In the genomic region with DNA sequence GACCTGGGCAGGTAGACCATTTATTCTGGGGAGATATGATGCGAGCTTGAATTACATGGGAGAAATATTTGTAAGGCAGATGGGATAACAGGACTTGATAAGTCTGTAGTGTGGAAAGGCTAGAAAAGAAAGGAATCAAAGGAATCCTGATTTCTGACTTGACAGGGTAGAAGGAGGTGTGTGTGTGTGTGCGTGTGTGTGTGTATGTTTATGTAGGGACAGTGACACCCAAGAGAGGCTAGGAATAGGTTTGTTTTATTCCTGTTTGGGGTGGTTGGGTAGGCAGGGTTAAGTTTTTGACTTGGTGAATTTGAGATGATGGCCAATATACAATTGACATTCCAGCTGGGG, we compare ENCODE assay signal across 8 cellular contexts. TPM values are rescaled to one million over a fixed set of nuclear protein-coding genes. Genes with fewer than 3 reads are reported as not detected.
DNase-seq lines count a peak whose midpoint lies in the region; ATAC-seq and TF ChIP-seq lines count a peak whose summit lies in the region.

No MANE protein-coding gene starts in this region.

- no peak overlapping the region for H3K27ac ChIP-seq in DOHH2 (ENCODE audit: low read depth, low read length)
- peak overlapping the region; percentile 70 to 98 for H3K27ac ChIP-seq in coronary artery
- H3K27ac ChIP-seq in neuronal stem cell (replicated peaks; ENCODE audit: low read length): no peak overlapping the region

- no peak overlapping the region for H2BK15ac ChIP-seq in neuronal stem cell (ENCODE audit: low read length)

- H3K9me2 ChIP-seq in DOHH2 (replicated peaks; ENCODE audit: control insufficient read depth, low read length): no peaks in the 10 kb centered on the region

- H3K4me3 ChIP-seq in DOHH2 (ENCODE audit: low read length) (peak overlapping the region; percentile 81), coronary artery (peak overlapping the region; percentile 99), neuronal stem cell (ENCODE audit: low read length in 2 of 2) (peak overlapping the region in 1 of 2 donors; percentile 47)

- peak; percentile 5 for ATAC-seq in HG03039 (IDR thresholded peaks at IDR 0.05; ENCODE audit: unreplicated experiment)

- H3K36me3 ChIP-seq in DOHH2 (ENCODE audit: control insufficient read depth, low read length) (no peaks in the 10 kb centered on the region), neuronal stem cell (replicated peaks in 1 of 2; ENCODE audit: control insufficient read depth in 2 of 2, insufficient read depth in 2 of 2, low read length in 2 of 2) (no peaks in the 10 kb centered on the region)

- H3K4me2 ChIP-seq in DOHH2 (ENCODE audit: low read length) (peak overlapping the region; percentile 85), neuronal stem cell (ENCODE audit: insufficient read depth, low read length, poor library complexity, severe bottlenecking) (no peak overlapping the region)

- TF ChIP-seq CTCF in DOHH2 (IDR thresholded peaks at IDR 0.05; ENCODE audit: low read depth, low read length, poor library complexity, severe bottlenecking) (no peak), coronary artery (IDR thresholded peaks at IDR 0.05) (no peak)

- no peak overlapping the region for H3K18ac ChIP-seq in neuronal stem cell (ENCODE audit: low read length)

- no peaks in the 10 kb centered on the region for H3K79me1 ChIP-seq in neuronal stem cell (ENCODE audit: low read depth, low read length)

- H3K14ac ChIP-seq in neuronal stem cell (ENCODE audit: low read length): no peak overlapping the region

- no peak overlapping the region for H2BK12ac ChIP-seq in neuronal stem cell (ENCODE audit: low read length)

- no peak overlapping the region for H4K91ac ChIP-seq in neuronal stem cell (ENCODE audit: low read depth, low read length, poor library complexity)

- H3K4me1 ChIP-seq in DOHH2 (ENCODE audit: control insufficient read depth, low read length) (peaks cover 24% of the 10 kb centered on the region), neuronal stem cell (ENCODE audit: control insufficient read depth in 2 of 2, insufficient read depth in 1 of 2, low read depth in 1 of 2, low read length in 2 of 2) (peaks cover 0 to 6% of the 10 kb centered on the region in 2 donors)

- no peaks in the 10 kb centered on the region for H4K20me1 ChIP-seq in DOHH2 (ENCODE audit: control insufficient read depth, insufficient read depth, low read depth, low read length)

- H3K27me3 ChIP-seq in DOHH2 (ENCODE audit: control insufficient read depth, low read length) (no peaks in the 10 kb centered on the region), neuronal stem cell (ENCODE audit: control insufficient read depth in 3 of 3, insufficient read depth in 3 of 3, low read depth in 1 of 3, low read length in 3 of 3) (peaks cover 0 to 42% (median 14%) of the 10 kb centered on the region in 3 experiments)

- no peaks in the 10 kb centered on the region for H3K9me3 ChIP-seq in DOHH2 (ENCODE audit: control insufficient read depth, insufficient read depth, low read length)
- no peaks in the 10 kb centered on the region for H3K9me3 ChIP-seq in neuronal stem cell (replicated peaks in 1 of 2; ENCODE audit: control insufficient read depth in 2 of 2, insufficient read depth in 1 of 2, low read depth in 1 of 2, low read length in 2 of 2)

- peak overlapping the region; percentile 96 for H2AFZ ChIP-seq in neuronal stem cell (ENCODE audit: low read length)

- H3K23ac ChIP-seq in neuronal stem cell (ENCODE audit: low read depth, low read length, poor library complexity): no peak overlapping the region

- no peak overlapping the region for H4K8ac ChIP-seq in neuronal stem cell (ENCODE audit: low read depth, low read length)

- H3K79me2 ChIP-seq in DOHH2 (ENCODE audit: control insufficient read depth, low read length): peaks cover 9% of the 10 kb centered on the region

- H2AK5ac ChIP-seq in neuronal stem cell (ENCODE audit: low read depth, low read length): no peak overlapping the region

- DNase-seq in coronary artery (ENCODE audit: low spot score) (no peak), neuronal stem cell (ENCODE audit: low spot score) (no peak), SIG-M5 treated with dmso at 0.1 percent for 504 hours (lab: John Stamatoyannopoulos, UW; ENCODE audit: unreplicated experiment) (no peak), HPDE6-E6E7 (ENCODE audit: extremely low spot score) (no peak), SW480 (ENCODE audit: low spot score) (no peak)
- DNase-seq in stimulated activated CD4-positive, alpha-beta T cell treated with anti-CD3 and anti-CD28 coated beads, Interleukin-4, amount 100 ng/mL, for 24 hours: no peak

- H3K9ac ChIP-seq in neuronal stem cell (ENCODE audit: low read depth, low read length, poor library complexity): no peak overlapping the region

- H3K4ac ChIP-seq in neuronal stem cell (ENCODE audit: low read length): no peak overlapping the region

- H2BK120ac ChIP-seq in neuronal stem cell (ENCODE audit: low read depth, low read length): no peak overlapping the region

- no peaks in the 10 kb centered on the region for H3F3A ChIP-seq in DOHH2 (ENCODE audit: control insufficient read depth, insufficient read depth)

- no CpG with 5 or more reads among the region's 2 CpGs for WGBS in neuronal stem cell (ENCODE audit: extremely low coverage in 2 of 2, insufficient read length in 2 of 2, insufficient replicate concordance in 1 of 2), 2 donors

- H2BK5ac ChIP-seq in neuronal stem cell (ENCODE audit: low read length): no peak overlapping the region

RNA-seq across cellular contexts. Expression of a gene that starts 0.4 kb away (rescaled TPM):
- 12.0 TPM for polyA plus RNA-seq in neuronal stem cell (2013, experiment 1 of 2)
- polyA plus RNA-seq in neuronal stem cell (2013, experiment 2 of 2): 11.9 TPM

RNA-seq across cellular contexts. Expression of a gene that starts 24.4 kb away (rescaled TPM):
- polyA plus RNA-seq in neuronal stem cell (2013, experiment 1 of 2): 14.5 TPM
- 14.7 TPM for polyA plus RNA-seq in neuronal stem cell (2013, experiment 2 of 2)

Comparison
In these comparisons a context has a peak if more than half of its experiments do, and no peak if none do; other contexts are left out.
1. H3K27ac ChIP-seq: peak in coronary artery (2 of 2); none in DOHH2 (single experiment) and neuronal stem cell (single experiment).